Comparison of ENCODE assay signal across 27 cellular contexts in genomic region chr1:98817830-98818229, GRCh38.
"Had no signal": no experiment of that assay in that cellular context is flagged by ENCODE, and none has a peak within 500 bp of the region (broad histone marks: within the 10 kb centered on the region; RNA-seq: fewer than 3 reads in every experiment).

No MANE protein-coding gene starts in this region.

- H3K4me1 ChIP-seq: esophagus muscularis mucosa, foreskin keratinocyte, gastroesophageal sphincter, heart left ventricle, lower lobe of right lung, prostate gland, right atrium auricular region, suprapubic skin, transverse colon, upper lobe of right lung, uterus had no signal

- H3K27ac ChIP-seq: esophagus muscularis mucosa, foreskin keratinocyte, gastroesophageal sphincter, heart left ventricle, hepatocyte, lower lobe of right lung, prostate gland, right atrium auricular region, suprapubic skin, transverse colon, upper lobe of right lung, uterus had no signal

- DNase-seq: dermis blood vessel endothelial cell; effector memory CD4-positive, alpha-beta T cell; foreskin keratinocyte; heart left ventricle; kidney; left cardiac atrium; left ventricle myocardium superior; lower lobe of right lung; naive thymus-derived CD8-positive, alpha-beta T cell; nephron progenitor cell; nucleus accumbens; stimulated activated CD4-positive, alpha-beta T cell treated with anti-CD3 and anti-CD28 coated beads, Interleukin-12 subunit alpha, Interleukin-12 subunit beta, amount 100 ng/mL, for 4 hours; stimulated activated CD4-positive, alpha-beta T cell treated with anti-CD3 and anti-CD28 coated beads, Interleukin-1b, Interleukin-23, amount 100 ng/mL, for 48 hours; stimulated activated CD4-positive, alpha-beta T cell treated with anti-CD3 and anti-CD28 coated beads, Interleukin-4, amount 100 ng/mL, for 1 hour; stimulated activated CD8-positive, alpha-beta memory T cell treated with anti-CD3 and anti-CD28 coated beads, Interleukin-4, amount 100 ng/mL, for 48 hours; stimulated activated naive CD4-positive, alpha-beta T cell; stimulated activated naive CD8-positive, alpha-beta T cell treated with anti-CD3 and anti-CD28 coated beads, Interleukin-15, amount 100 ng/mL, for 72 hours; transverse colon; upper lobe of right lung; uterus had no signal

- H3K9me3 ChIP-seq: esophagus muscularis mucosa, gastroesophageal sphincter, heart left ventricle, lower lobe of right lung, prostate gland, right atrium auricular region, suprapubic skin, transverse colon, upper lobe of right lung, uterus had no signal

- H3K36me3 ChIP-seq: esophagus muscularis mucosa, gastroesophageal sphincter, heart left ventricle, lower lobe of right lung, prostate gland, right atrium auricular region, suprapubic skin, transverse colon, upper lobe of right lung, uterus had no signal

- H3K4me3 ChIP-seq: esophagus muscularis mucosa, gastroesophageal sphincter, heart left ventricle, hepatocyte, lower lobe of right lung, prostate gland, right atrium auricular region, smooth muscle cell, suprapubic skin, transverse colon, upper lobe of right lung, uterus had no signal

- H3K27me3 ChIP-seq: esophagus muscularis mucosa, foreskin keratinocyte, gastroesophageal sphincter, hepatocyte, right atrium auricular region, suprapubic skin, transverse colon, upper lobe of right lung, uterus had no signal
